In the genomic region with DNA sequence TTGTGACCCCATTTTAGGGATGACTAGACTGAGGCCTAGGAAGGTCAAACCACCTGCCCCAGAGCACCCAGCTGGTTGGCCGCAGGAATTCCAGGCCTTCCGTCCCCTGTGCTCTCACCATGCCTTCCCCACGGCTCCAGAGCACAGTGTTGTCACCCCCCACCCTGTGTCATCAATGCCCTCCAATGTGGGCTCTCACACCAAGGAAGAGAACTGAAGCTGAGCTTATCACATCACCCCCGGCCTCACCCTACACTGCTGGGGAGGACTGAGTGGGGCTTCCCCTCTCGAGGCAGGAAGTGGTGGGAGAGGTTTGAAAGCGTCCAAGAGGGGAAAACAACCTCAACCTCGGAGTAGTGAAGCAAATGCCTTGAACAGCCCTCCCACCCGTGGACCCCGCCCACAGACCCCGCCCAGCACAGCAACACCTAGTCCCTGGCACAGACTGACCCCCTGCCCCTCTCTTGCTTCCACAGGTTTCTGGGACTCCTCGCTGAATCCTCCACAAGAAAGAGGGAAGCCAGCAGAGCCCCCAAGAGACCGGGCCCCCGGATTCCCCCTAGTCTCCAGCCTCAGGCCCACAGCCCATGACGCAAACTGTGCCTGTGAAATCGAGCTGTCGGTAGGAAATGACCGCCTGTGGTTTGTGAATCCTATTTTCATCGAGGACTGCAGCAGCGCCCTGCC, we compare ENCODE assay signal across 7 cellular contexts.
DNase-seq lines count a peak whose midpoint lies in the region; ATAC-seq lines count a peak whose summit lies in the region.

No MANE protein-coding gene starts in this region.

- intact Hi-C loops in activated CD4-positive, alpha-beta memory T cell treated with anti-CD3 and anti-CD28 coated beads for 36 hours (cut with micrococcal nuclease) = loop anchor here (1.0 to 2.0 kb wide), 4 partner anchors 17 to 64 kb away; no protein-coding TSS in a partner anchor

- ATAC-seq in GM19438 (IDR thresholded peaks at IDR 0.05; ENCODE audit: low read depth, unreplicated experiment) (peak; percentile 78), HG03442 (IDR thresholded peaks at IDR 0.05; ENCODE audit: unreplicated experiment) (peak; percentile 72)

- H3K9me3 Mint-ChIP-seq in activated CD4-positive, alpha-beta memory T cell treated with anti-CD3 and anti-CD28 coated beads for 36 hours = no peaks in the 10 kb centered on the region

- peak overlapping the region; percentile 97 for H3K27ac Mint-ChIP-seq in activated CD4-positive, alpha-beta memory T cell treated with anti-CD3 and anti-CD28 coated beads for 36 hours

- CTCF ChIA-PET in activated CD4-positive, alpha-beta memory T cell treated with anti-CD3 and anti-CD28 coated beads for 36 hours (lab: Charles Lee) = interaction anchor here (0.6 to 1.4 kb wide), 5 partner anchors 17 to 65 kb away, joined by 3 to 10 read pairs (median 4); no protein-coding TSS in a partner anchor

- H3K36me3 Mint-ChIP-seq in activated CD4-positive, alpha-beta memory T cell treated with anti-CD3 and anti-CD28 coated beads for 36 hours = peaks cover 10% of the 10 kb centered on the region

- H3K4me1 Mint-ChIP-seq in activated CD4-positive, alpha-beta memory T cell treated with anti-CD3 and anti-CD28 coated beads for 36 hours (ENCODE audit: low read depth) = peaks cover 77% of the 10 kb centered on the region

- POLR2A ChIA-PET in activated CD4-positive, alpha-beta memory T cell treated with anti-CD3 and anti-CD28 coated beads for 36 hours (lab: Charles Lee) = interaction anchor here (0.7 to 2.2 kb wide), 4 partner anchors 17 to 121 kb away, joined by 3 to 12 read pairs (median 4); no protein-coding TSS in a partner anchor

- peak; percentile 90 for DNase-seq in activated CD4-positive, alpha-beta memory T cell treated with anti-CD3 and anti-CD28 coated beads for 36 hours
- peak; percentile 49 for DNase-seq in globus pallidus (ENCODE audit: low spot score)
- DNase-seq in stimulated activated CD4-positive, alpha-beta T cell treated with anti-CD3 and anti-CD28 coated beads, TNF-alpha, amount 100 ng/mL, for 24 hours (ENCODE audit: low read depth in 3 of 3) = peak; percentile 58 to 79 (median 60)
- DNase-seq in NCI-H2029 (lab: John Stamatoyannopoulos, UW) = no peak
- no peak for DNase-seq in EL

- H3K4me3 Mint-ChIP-seq in activated CD4-positive, alpha-beta memory T cell treated with anti-CD3 and anti-CD28 coated beads for 36 hours = peak overlapping the region; percentile 93

- H3K27me3 Mint-ChIP-seq in activated CD4-positive, alpha-beta memory T cell treated with anti-CD3 and anti-CD28 coated beads for 36 hours = no peaks in the 10 kb centered on the region

Comparison
In these comparisons a context has a peak if more than half of its experiments do, and no peak if none do; other contexts are left out.
1. DNase-seq: peak in activated CD4-positive, alpha-beta memory T cell treated with anti-CD3 and anti-CD28 coated beads for 36 hours (single experiment), globus pallidus (single experiment) and stimulated activated CD4-positive, alpha-beta T cell treated with anti-CD3 and anti-CD28 coated beads, TNF-alpha, amount 100 ng/mL, for 24 hours (3 of 3); none in NCI-H2029 (single experiment) and EL (single experiment).